32 cellular contexts compared by ENCODE assay signal in the genomic region with DNA sequence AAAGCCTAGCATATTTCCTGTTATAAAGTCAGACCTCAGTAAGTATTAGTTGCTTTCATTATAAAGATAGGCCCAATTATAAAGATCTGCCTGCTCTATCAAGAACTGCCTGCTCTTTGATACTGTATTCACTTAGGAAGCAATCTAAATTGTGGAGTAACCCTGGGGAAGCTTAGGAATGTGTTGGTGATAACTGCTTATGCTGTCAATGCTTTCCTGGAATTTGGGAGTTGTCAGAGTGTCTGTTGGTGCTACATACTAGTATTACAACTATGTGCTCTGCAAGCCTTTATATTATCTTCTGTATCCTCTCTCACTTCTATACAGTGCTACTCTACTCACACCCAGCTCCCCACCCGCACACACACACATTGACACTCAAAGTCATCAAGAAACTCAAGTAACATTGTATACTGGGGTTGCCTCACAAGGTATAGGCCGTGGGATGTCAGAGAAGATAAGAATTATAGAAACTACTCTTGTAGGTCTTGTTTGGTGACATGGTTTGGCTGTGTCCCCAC. TPM values are rescaled to one million over a fixed set of nuclear protein-coding genes. Genes with fewer than 3 reads are reported as not detected.
DNase-seq lines count a peak whose midpoint lies in the region; ATAC-seq, FAIRE-seq and TF ChIP-seq lines count a peak whose summit lies in the region.
"Had no signal": no experiment of that assay in that cellular context is flagged by ENCODE, and none has a peak within 500 bp of the region (broad histone marks: within the 10 kb centered on the region; RNA-seq: fewer than 3 reads in every experiment).

No MANE protein-coding gene starts in this region.

- H3K27ac Mint-ChIP-seq in memory B cell, result peak overlapping the region; percentile 28
- H3K27ac Mint-ChIP-seq: activated CD4-positive, alpha-beta memory T cell treated with anti-CD3 and anti-CD28 coated beads, Interleukin-2, amount 10 ng/mL, durations not matched to agents 7 days and 5 days; activated naive CD8-positive, alpha-beta T cell; CD8-positive, alpha-beta T cell; naive thymus-derived CD4-positive, alpha-beta T cell; stimulated activated naive CD8-positive, alpha-beta T cell treated with anti-CD3 and anti-CD28 coated beads, Interleukin-15, amount 100 ng/mL, for 72 hours; T-cell had no signal

- H4K8ac ChIP-seq in IMR-90 (ENCODE audit: low read depth in 2 of 2, low read length in 2 of 2), result no peak overlapping the region

- H2BK20ac ChIP-seq in IMR-90 (ENCODE audit: low read depth, low read length), result no peak overlapping the region

- H3K27me3 ChIP-seq in IMR-90 (ENCODE audit: control insufficient read depth, insufficient read depth, low read length), result no peaks in the 10 kb centered on the region
- H3K27me3 ChIP-seq: MG63, SJSA1, tibial artery had no signal

- FAIRE-seq in A549 (lab: Jason Lieb, UNC), result no peak
- no peak for FAIRE-seq in GM12891 (lab: Jason Lieb, UNC)
- FAIRE-seq: HTR-8/SVneo, kidney, TTC549 had no signal

- 0 out of 2 replicates have a peak overlapping the region, but pooled peaks have one; percentile 29 for H3K18ac ChIP-seq in IMR-90 (ENCODE audit: low read depth, low read length)

- H3K4ac ChIP-seq in IMR-90 (ENCODE audit: low read depth, low read length), result peak overlapping the region; percentile 62; the same call in 1 of the 2 replicates

- in situ Hi-C loops in IMR-90 (cut with MboI; ENCODE audit: low sequenced_read_pairs), result loop anchor here (25.0 kb wide), 1 partner anchor 450 kb away; no protein-coding TSS in a partner anchor

- H3K4me2 ChIP-seq in A549 (peak overlapping the region; percentile 67; the same call in 2 of the 3 replicates), IMR-90 (ENCODE audit: low read depth, low read length) (peak overlapping the region; percentile 67)
- H3K4me2 ChIP-seq: smooth muscle cell had no signal

- TF ChIP-seq RAD21 in A549 (conservative IDR thresholded peaks at IDR 0.05 in 1 of 2, IDR thresholded peaks at IDR 0.05 in 1 of 2), result no peak
- TF ChIP-seq RAD21 in IMR-90 (IDR thresholded peaks at IDR 0.05; ENCODE audit: low read length), result no peak

- no peak overlapping the region for H4K91ac ChIP-seq in IMR-90 (ENCODE audit: insufficient read depth, low read depth, low read length)

- H2BK5ac ChIP-seq in IMR-90 (ENCODE audit: low read depth, low read length, poor library complexity, severe bottlenecking), result peak overlapping the region; percentile 59

- H2AK5ac ChIP-seq in IMR-90 (ENCODE audit: low read depth, low read length), result no peak overlapping the region

- H3K36me3 ChIP-seq in IMR-90 (ENCODE audit: control insufficient read depth, insufficient read depth, low read length), result no peaks in the 10 kb centered on the region
- H3K36me3 ChIP-seq: MG63, SJSA1, tibial artery had no signal

- H3K9me3 Mint-ChIP-seq in memory B cell, result no peaks in the 10 kb centered on the region
- H3K9me3 Mint-ChIP-seq: activated CD4-positive, alpha-beta memory T cell treated with anti-CD3 and anti-CD28 coated beads, Interleukin-2, amount 10 ng/mL, durations not matched to agents 7 days and 5 days; CD8-positive, alpha-beta T cell; naive thymus-derived CD4-positive, alpha-beta T cell; stimulated activated naive CD8-positive, alpha-beta T cell treated with anti-CD3 and anti-CD28 coated beads, Interleukin-15, amount 100 ng/mL, for 72 hours; T-cell had no signal

- POLR2A ChIA-PET in A549 (lab: Yijun Ruan, JAX) (interaction anchor here (0.7 kb wide), 1 partner anchor 132 kb away, joined by 3 read pairs; no protein-coding TSS in a partner anchor), IMR-90 (lab: Charles Lee; ENCODE audit: unreplicated experiment) (no interaction called here)

- no peak for TF ChIP-seq EP300 in A549 (IDR thresholded peaks at IDR 0.05)

- 92% methylated on average over 2 of the region's 2 CpGs for WGBS in A549 (ENCODE audit: missing lambda C conversion rate)
- WGBS in IMR-90 (ENCODE audit: extremely low coverage in 2 of 2, insufficient read length in 1 of 2), 2 experiments, result no CpG with 5 or more reads among the region's 2 CpGs

- no peaks in the 10 kb centered on the region for H3K27me3 Mint-ChIP-seq in memory B cell
- H3K27me3 Mint-ChIP-seq: activated CD4-positive, alpha-beta memory T cell treated with anti-CD3 and anti-CD28 coated beads, Interleukin-2, amount 10 ng/mL, durations not matched to agents 7 days and 5 days; activated naive CD8-positive, alpha-beta T cell; naive thymus-derived CD4-positive, alpha-beta T cell; stimulated activated naive CD8-positive, alpha-beta T cell treated with anti-CD3 and anti-CD28 coated beads, Interleukin-15, amount 100 ng/mL, for 72 hours; T-cell had no signal

- no peak overlapping the region for H2AFZ ChIP-seq in IMR-90 (replicated peaks; ENCODE audit: low read length, poor library complexity)

- H3K9ac ChIP-seq in IMR-90 (ENCODE audit: low read depth, low read length), result no peak overlapping the region

- H3K27ac ChIP-seq in A549 (peak overlapping the region in 1 of 2 experiments; percentile 46; a peak in 2 of 6 replicates), IMR-90 (ENCODE audit: insufficient read depth, low read length) (peak overlapping the region; percentile 67; the same call in 1 of the 2 replicates)
- H3K27ac ChIP-seq: SJSA1, tibial artery had no signal

- H3K4me3 ChIP-seq in A549, result no peak overlapping the region
- H3K4me3 ChIP-seq in IMR-90 (ENCODE audit: insufficient read depth, low read depth, low read length), result no peak overlapping the region
- no peak overlapping the region for H3K4me3 ChIP-seq in fibroblast of the aortic adventitia (ENCODE audit: low read depth, low read length)
- H3K4me3 ChIP-seq: MG63, SJSA1, smooth muscle cell, tibial artery had no signal

- no peak for DNase-seq in A549 (ENCODE audit: low read depth in 1 of 2, low spot score in 1 of 2)
- peak; percentile 35 for DNase-seq in IMR-90
- DNase-seq in fibroblast of the aortic adventitia (ENCODE audit: low read depth), result peak; percentile 54
- no peak for DNase-seq in memory B cell (ENCODE audit: low spot score in 2 of 2)
- no peak for DNase-seq in GM12891 (ENCODE audit: insufficient read length, low spot score)
- no peak for DNase-seq in HT-29 (ENCODE audit: low spot score)
- no peak for DNase-seq in posterior cingulate gyrus
- DNase-seq: activated CD4-positive, alpha-beta memory T cell treated with anti-CD3 and anti-CD28 coated beads, Interleukin-2, amount 10 ng/mL, durations not matched to agents 7 days and 5 days; activated CD4-positive, CD25-positive, alpha-beta regulatory T cell treated with anti-CD3 and anti-CD28 coated beads, Interleukin-2, amount 50 U/mL, for 72 hours; CD8-positive, alpha-beta T cell; cerebellar nuclear complex; DMS153; H7; KG1; kidney; MG63; naive thymus-derived CD4-positive, alpha-beta T cell; NCI-H2081; NCI-H345; NCI-H748 treated with DMSO at 0.1 percent for 48 hours; nucleus accumbens; stimulated activated CD4-positive, alpha-beta T cell treated with anti-CD3 and anti-CD28 coated beads, Interleukin-1b, Interleukin-23, amount 100 ng/mL, for 48 hours; stimulated activated CD8-positive, alpha-beta memory T cell treated with anti-CD3 and anti-CD28 coated beads, Interleukin-4, amount 100 ng/mL, for 48 hours; stimulated activated naive CD8-positive, alpha-beta T cell treated with anti-CD3 and anti-CD28 coated beads, Interleukin-15, amount 100 ng/mL, for 72 hours; T-cell; tibial artery had no signal

- H3K4me1 Mint-ChIP-seq in memory B cell, result peaks cover 29% of the 10 kb centered on the region

- CTCF ChIA-PET in A549 (lab: Yijun Ruan, JAX), result interaction anchor here (0.7 kb wide), 1 partner anchor 82 kb away, joined by 3 read pairs; no protein-coding TSS in a partner anchor
- CTCF ChIA-PET in IMR-90 (lab: Yijun Ruan, JAX), result no interaction called here

- intact Hi-C loops in IMR-90 (cut with micrococcal nuclease), result no loop called here
- intact Hi-C loops in posterior cingulate gyrus (cut with DNase I), result no loop called here

- no peak overlapping the region for H3K23ac ChIP-seq in IMR-90 (ENCODE audit: low read depth, low read length)

- no peak overlapping the region for H3K4me3 Mint-ChIP-seq in memory B cell
- H3K4me3 Mint-ChIP-seq: activated CD4-positive, alpha-beta memory T cell treated with anti-CD3 and anti-CD28 coated beads, Interleukin-2, amount 10 ng/mL, durations not matched to agents 7 days and 5 days; activated naive CD8-positive, alpha-beta T cell; CD8-positive, alpha-beta T cell; naive thymus-derived CD4-positive, alpha-beta T cell; stimulated activated naive CD8-positive, alpha-beta T cell treated with anti-CD3 and anti-CD28 coated beads, Interleukin-15, amount 100 ng/mL, for 72 hours; T-cell had no signal

- TF ChIP-seq POLR2A in A549 (IDR thresholded peaks at IDR 0.05; ENCODE audit: low read length), result no peak
- no peak for TF ChIP-seq POLR2A in IMR-90 (IDR thresholded peaks at IDR 0.05; ENCODE audit: low read depth, low read length)
- TF ChIP-seq POLR2A in GM12891 (IDR thresholded peaks at IDR 0.05; ENCODE audit: low read depth, low read length), result no peak

- ATAC-seq in A549 (no peak), IMR-90 (ENCODE audit: low read depth) (peak; percentile 83), memory B cell (ENCODE audit: low read depth) (no peak), HG03139 (IDR thresholded peaks at IDR 0.05; ENCODE audit: unreplicated experiment) (no peak)
- ATAC-seq: CD8-positive, alpha-beta T cell; naive thymus-derived CD4-positive, alpha-beta T cell; stimulated activated naive CD8-positive, alpha-beta T cell treated with anti-CD3 and anti-CD28 coated beads, Interleukin-15, amount 100 ng/mL, for 72 hours; T-cell had no signal

- dilution Hi-C loops in IMR-90 (cut with HindIII; ENCODE audit: low sequenced_read_pairs, unreplicated experiment), result no loop called here

- H3K9me3 ChIP-seq in A549 (no peaks in the 10 kb centered on the region), IMR-90 (ENCODE audit: control insufficient read depth, insufficient read depth, low read length) (no peaks in the 10 kb centered on the region)
- H3K9me3 ChIP-seq: MG63, SJSA1, tibial artery had no signal

- H2BK15ac ChIP-seq in IMR-90 (ENCODE audit: low read depth, low read length), result no peak overlapping the region

- H3K4me1 ChIP-seq in A549, result peaks cover 27% of the 10 kb centered on the region
- peaks cover 10% of the 10 kb centered on the region for H3K4me1 ChIP-seq in IMR-90 (ENCODE audit: control insufficient read depth, insufficient read depth, low read length)
- H3K4me1 ChIP-seq: SJSA1 had no signal

- H3K14ac ChIP-seq in IMR-90 (replicated peaks; ENCODE audit: low read depth, low read length), result no peak overlapping the region

- peaks cover 11% of the 10 kb centered on the region for H3K9me1 ChIP-seq in IMR-90 (ENCODE audit: insufficient read depth, low read length)

- H2AK9ac ChIP-seq in IMR-90 (replicated peaks; ENCODE audit: low read depth, low read length, poor library complexity), result no peak overlapping the region

- H4K5ac ChIP-seq in IMR-90 (ENCODE audit: low read depth, low read length), result no peak overlapping the region

- TF ChIP-seq CTCF in A549 (IDR thresholded peaks at IDR 0.05) (no peak), IMR-90 (conservative IDR thresholded peaks at IDR 0.05; ENCODE audit: low read depth, low read length) (no peak), fibroblast of the aortic adventitia (IDR thresholded peaks at IDR 0.05; ENCODE audit: insufficient read depth, low read length) (no peak)

- peaks cover 11% of the 10 kb centered on the region for H3K36me3 Mint-ChIP-seq in memory B cell

- H4K20me1 ChIP-seq in IMR-90 (ENCODE audit: insufficient read depth, low read length), result peaks cover 11% of the 10 kb centered on the region; the same call in 1 of the 2 replicates

- BruUV-seq in IMR-90 (replicated peaks; lab: Mats Ljungman, UMichigan), result no TSS peak

- no peak overlapping the region for H3K56ac ChIP-seq in IMR-90 (ENCODE audit: extremely low read depth, insufficient read depth, low read length)

- no peak overlapping the region for H2BK120ac ChIP-seq in IMR-90 (ENCODE audit: low read depth, low read length)

- H3K79me1 ChIP-seq in IMR-90 (ENCODE audit: low read depth in 1 of 2, low read length in 2 of 2), result peaks cover 15 to 44% of the 10 kb centered on the region in 2 experiments

RNA-seq across cellular contexts. Expression of gene ZNF277, which starts 6.1 kb away (rescaled TPM):
- polyA plus RNA-seq in A549 (2011; rRNA removed) (25.8 and 31.9 TPM in 2 replicates), A549 (2017; fragmentation: RNase III; extraction: RNeasy Plus Mini Kit Qiagen cat#74134 plus additional on column Dnase treatment) (18.5 to 23.4 TPM (median 22.5 TPM) in 3 replicates), IMR-90 (2012; rRNA removed) (6.0 and 7.3 TPM in 2 replicates)
- polyA plus RNA-seq in A549 (2012; cell fraction: cytosol; rRNA removed), result 5.0 and 5.7 TPM in 2 replicates
- 1.7 and 3.4 TPM in 2 replicates for polyA plus RNA-seq in A549 (2012; cell fraction: nucleus; rRNA removed)
- 12.8 and 21.0 TPM in 2 replicates for polyA minus RNA-seq in A549 (2011; rRNA and poly(A)+ RNA removed)
- total RNA-seq in IMR-90 (2012; rRNA removed) (21.3 and 45.0 TPM in 2 replicates), fibroblast of the aortic adventitia (ENCODE audit: low replicate concordance) (41.4 and 42.8 TPM in 2 replicates)
- polyA plus RNA-seq in IMR-90 (2012; cell fraction: cytosol; rRNA removed), result 2.5 and 3.2 TPM in 2 replicates
- 0.51 and 4.0 TPM in 2 replicates for polyA plus RNA-seq in IMR-90 (2012; cell fraction: nucleus; rRNA removed; ENCODE audit: low replicate concordance)
- 28.3 TPM for polyA plus RNA-seq in GM12891 (2012; ENCODE audit: low read depth, missing spikeins)
- total RNA-seq in HT-29 (2014; rRNA removed; shearing (Covaris generic)), result 7.9 and 11.0 TPM in 2 replicates

RNA-seq across cellular contexts. Expression of gene DOCK4, which starts 6.4 kb away (rescaled TPM):
- polyA plus RNA-seq in A549 (2011; rRNA removed) (13.6 and 15.7 TPM in 2 replicates), A549 (2017; fragmentation: RNase III; extraction: RNeasy Plus Mini Kit Qiagen cat#74134 plus additional on column Dnase treatment) (12.4 to 15.9 TPM (median 13.7 TPM) in 3 replicates), IMR-90 (2012; rRNA removed) (4.2 and 4.4 TPM in 2 replicates)
- polyA plus RNA-seq in A549 (2012; cell fraction: cytosol; rRNA removed), result 4.8 and 5.8 TPM in 2 replicates
- polyA plus RNA-seq in A549 (2012; cell fraction: nucleus; rRNA removed), result 11.1 and 13.1 TPM in 2 replicates
- polyA minus RNA-seq in A549 (2011; rRNA and poly(A)+ RNA removed), result 24.5 and 35.2 TPM in 2 replicates
- total RNA-seq in IMR-90 (2012; rRNA removed) (12.2 and 14.2 TPM in 2 replicates), fibroblast of the aortic adventitia (ENCODE audit: low replicate concordance) (7.6 and 25.9 TPM in 2 replicates)
- polyA plus RNA-seq in IMR-90 (2012; cell fraction: cytosol; rRNA removed), result 1.8 and 2.3 TPM in 2 replicates
- polyA plus RNA-seq in IMR-90 (2012; cell fraction: nucleus; rRNA removed; ENCODE audit: low replicate concordance), result 7.2 and 10.9 TPM in 2 replicates
- 0.81 TPM for polyA plus RNA-seq in GM12891 (2012; ENCODE audit: low read depth, missing spikeins)
- 3.2 and 4.9 TPM in 2 replicates for total RNA-seq in HT-29 (2014; rRNA removed; shearing (Covaris generic))

Comparison
In these comparisons a context has a peak if more than half of its experiments do, and no peak if none do; other contexts are left out.
1. DNase-seq: peak in IMR-90 (single experiment) and fibroblast of the aortic adventitia (single experiment); none in A549 (0 of 2), memory B cell (0 of 2), GM12891 (single experiment), HT-29 (single experiment) and posterior cingulate gyrus (0 of 10).